35 cellular contexts compared by ENCODE assay signal in the genomic region with DNA sequence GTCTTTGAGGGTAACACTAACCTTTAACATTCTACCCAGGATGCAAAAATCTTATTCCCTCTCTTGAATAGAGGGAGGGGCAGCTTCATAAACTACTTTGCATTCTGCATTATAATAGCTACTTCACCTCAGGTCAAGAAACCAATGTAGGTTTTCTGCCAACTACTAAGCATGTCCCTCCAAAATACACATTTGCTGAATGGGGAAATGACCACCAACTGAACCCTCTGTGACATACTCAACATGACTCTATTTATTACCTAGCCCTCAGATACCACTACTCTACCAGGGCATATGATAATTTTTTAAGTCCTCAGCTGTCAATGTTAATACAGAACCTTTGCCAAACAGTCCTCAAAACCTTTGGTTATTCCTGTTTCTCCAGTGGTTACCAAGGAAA.
"Had no signal": no experiment of that assay in that cellular context is flagged by ENCODE, and none has a peak within 500 bp of the region (broad histone marks: within the 10 kb centered on the region; RNA-seq: fewer than 3 reads in every experiment).

No MANE protein-coding gene starts in this region.

- H3K27me3 Mint-ChIP-seq: activated B cell treated with CpG ODN at 0.5 μM for 24 hours; activated CD4-positive, alpha-beta T cell treated with anti-CD3 and anti-CD28 coated beads, Interleukin-2, amount 10 ng/mL, durations not matched to agents 24 days and 14 days; activated CD8-positive, alpha-beta T cell treated with anti-CD3 and anti-CD28 coated beads for 36 hours; activated naive CD8-positive, alpha-beta T cell treated with anti-CD3 and anti-CD28 coated beads for 36 hours had no signal

- H3K36me3 Mint-ChIP-seq: activated CD4-positive, alpha-beta memory T cell treated with anti-CD3 and anti-CD28 coated beads for 36 hours; activated naive CD4-positive, alpha-beta T cell treated with anti-CD3 and anti-CD28 coated beads, Interleukin-2, amount 50 U/mL, for 72 hours; activated naive CD8-positive, alpha-beta T cell treated with anti-CD3 and anti-CD28 coated beads for 36 hours had no signal

- H3K4me1 Mint-ChIP-seq: activated B cell treated with CpG ODN at 0.5 μM for 24 hours; activated CD4-positive, alpha-beta T cell treated with anti-CD3 and anti-CD28 coated beads, Interleukin-2, amount 10 ng/mL, durations not matched to agents 24 days and 14 days; activated naive CD8-positive, alpha-beta T cell treated with anti-CD3 and anti-CD28 coated beads for 36 hours; activated T-helper 17 cell treated with anti-CD3 and anti-CD28 coated beads, Interleukin-2, amount 50 U/mL, for 72 hours had no signal

- DNase-seq: activated B cell treated with CpG ODN at 0.5 μM for 24 hours; activated CD4-positive, alpha-beta memory T cell treated with anti-CD3 and anti-CD28 coated beads for 36 hours; activated CD4-positive, alpha-beta T cell treated with anti-CD3 and anti-CD28 coated beads for 4 hours; activated CD4-positive, alpha-beta T cell treated with anti-CD3 and anti-CD28 coated beads, Interleukin-2, amount 50 U/mL, for 1 hour; activated CD4-positive, alpha-beta T cell treated with anti-CD3 and anti-CD28 coated beads, Interleukin-2, amount 50 U/mL, for 4 hours; activated CD4-positive, CD25-positive, alpha-beta regulatory T cell treated with anti-CD3 and anti-CD28 coated beads, Interleukin-2, amount 50 U/mL, for 72 hours; activated CD8-positive, alpha-beta memory T cell treated with anti-CD3 and anti-CD28 coated beads, Interleukin-2, amount 50 U/mL, for 4 hours; activated CD8-positive, alpha-beta T cell treated with anti-CD3 and anti-CD28 coated beads for 36 hours; activated effector memory CD4-positive, alpha-beta T cell treated with anti-CD3 and anti-CD28 coated beads, Interleukin-2, amount 50 U/mL, for 16 hours; activated gamma-delta T cell treated with Interleukin-2 at 50 U/mL for 16 hours; activated naive CD4-positive, alpha-beta T cell; activated naive CD4-positive, alpha-beta T cell treated with anti-CD3 and anti-CD28 coated beads for 36 hours; activated naive CD4-positive, alpha-beta T cell treated with anti-CD3 and anti-CD28 coated beads, Interleukin-2, amount 50 U/mL, for 16 hours; activated naive CD8-positive, alpha-beta T cell treated with anti-CD3 and anti-CD28 coated beads for 36 hours; activated T-cell treated with anti-CD3 and anti-CD28 coated beads for 4 hours; activated T-cell treated with anti-CD3 and anti-CD28 coated beads, Interleukin-2, amount 50 U/mL, for 1 hour; activated T-cell treated with anti-CD3 and anti-CD28 coated beads, Interleukin-2, amount 50 U/mL, for 4 hours; activated T-cell treated with anti-CD3 and anti-CD28 coated beads, Interleukin-2, amount 50 U/mL, for 72 hours; adrenal gland; amniotic stem cell; aorta; body of pancreas; brain microvascular endothelial cell; central memory CD4-positive, alpha-beta T cell; T-helper 1 cell; T-helper 2 cell; T-helper 9 cell had no signal

- H3K27ac ChIP-seq: adrenal gland, body of pancreas, brain microvascular endothelial cell, breast epithelium, VCaP had no signal

- H3K27ac Mint-ChIP-seq: activated B cell treated with CpG ODN at 0.5 μM for 24 hours; activated CD4-positive, alpha-beta memory T cell treated with anti-CD3 and anti-CD28 coated beads for 36 hours; activated CD4-positive, alpha-beta T cell treated with anti-CD3 and anti-CD28 coated beads, Interleukin-2, amount 10 ng/mL, durations not matched to agents 24 days and 14 days; activated CD8-positive, alpha-beta T cell treated with anti-CD3 and anti-CD28 coated beads for 36 hours; activated naive CD4-positive, alpha-beta T cell treated with anti-CD3 and anti-CD28 coated beads for 36 hours; activated naive CD4-positive, alpha-beta T cell treated with anti-CD3 and anti-CD28 coated beads, Interleukin-2, amount 50 U/mL, for 72 hours; activated naive CD8-positive, alpha-beta T cell treated with anti-CD3 and anti-CD28 coated beads for 36 hours; activated T-cell treated with anti-CD3 and anti-CD28 coated beads, Interleukin-2, amount 50 U/mL, for 72 hours; activated T-helper 1 cell treated with anti-CD3 and anti-CD28 coated beads, Interleukin-12 subunit alpha, Interleukin-12 subunit beta, Interleukin-2, Interleukin-4 antibody, amounts not matched to agents 30 ng/mL and 10 ng/mL and 1 ng/mL, durations not matched to agents 14 hours and 24 hours and 36 hours; activated T-helper 17 cell treated with anti-CD3 and anti-CD28 coated beads, Interleukin-2, amount 50 U/mL, for 72 hours; T-helper 1 cell treated with Interleukin-12 subunit alpha and Interleukin-12 subunit beta and Interleukin-4 antibody, amounts not matched to agents 30 μg/mL and 1 μg/mL, for 36 hours; T-helper 2 cell treated with Interferon-gamma antibody and Interleukin-4, amounts not matched to agents 5 μg/mL and 100 μg/mL, for 36 hours had no signal

- H3K4me1 ChIP-seq: adrenal gland, body of pancreas, breast epithelium had no signal

- H3K9me3 Mint-ChIP-seq: activated B cell treated with CpG ODN at 0.5 μM for 24 hours; activated CD4-positive, alpha-beta memory T cell treated with anti-CD3 and anti-CD28 coated beads for 36 hours; activated CD4-positive, alpha-beta T cell treated with anti-CD3 and anti-CD28 coated beads, Interleukin-2, amount 10 ng/mL, durations not matched to agents 24 days and 14 days; activated CD8-positive, alpha-beta T cell treated with anti-CD3 and anti-CD28 coated beads for 36 hours; activated naive CD4-positive, alpha-beta T cell treated with anti-CD3 and anti-CD28 coated beads for 36 hours; activated naive CD4-positive, alpha-beta T cell treated with anti-CD3 and anti-CD28 coated beads, Interleukin-2, amount 50 U/mL, for 72 hours; activated naive CD8-positive, alpha-beta T cell treated with anti-CD3 and anti-CD28 coated beads for 36 hours; activated T-cell treated with anti-CD3 and anti-CD28 coated beads, Interleukin-2, amount 50 U/mL, for 4 hours; activated T-cell treated with anti-CD3 and anti-CD28 coated beads, Interleukin-2, amount 50 U/mL, for 72 hours; activated T-helper 1 cell treated with anti-CD3 and anti-CD28 coated beads, Interleukin-12 subunit alpha, Interleukin-12 subunit beta, Interleukin-2, Interleukin-4 antibody, amounts not matched to agents 30 ng/mL and 10 ng/mL and 1 ng/mL, durations not matched to agents 14 hours and 24 hours and 36 hours; activated T-helper 17 cell treated with anti-CD3 and anti-CD28 coated beads, Interleukin-2, amount 50 U/mL, for 72 hours; T-helper 1 cell treated with Interleukin-12 subunit alpha and Interleukin-12 subunit beta and Interleukin-4 antibody, amounts not matched to agents 30 μg/mL and 1 μg/mL, for 36 hours; T-helper 2 cell treated with Interferon-gamma antibody and Interleukin-4, amounts not matched to agents 5 μg/mL and 100 μg/mL, for 36 hours had no signal

- H3K27me3 ChIP-seq: adrenal gland, body of pancreas, brain microvascular endothelial cell, breast epithelium had no signal

- H3K4me3 Mint-ChIP-seq: activated B cell treated with CpG ODN at 0.5 μM for 24 hours; activated CD4-positive, alpha-beta memory T cell treated with anti-CD3 and anti-CD28 coated beads for 36 hours; activated CD4-positive, alpha-beta T cell treated with anti-CD3 and anti-CD28 coated beads, Interleukin-2, amount 10 ng/mL, durations not matched to agents 24 days and 14 days; activated CD8-positive, alpha-beta T cell treated with anti-CD3 and anti-CD28 coated beads for 36 hours; activated naive CD4-positive, alpha-beta T cell treated with anti-CD3 and anti-CD28 coated beads for 36 hours; activated naive CD8-positive, alpha-beta T cell treated with anti-CD3 and anti-CD28 coated beads for 36 hours; activated T-cell treated with anti-CD3 and anti-CD28 coated beads, Interleukin-2, amount 50 U/mL, for 4 hours; activated T-cell treated with anti-CD3 and anti-CD28 coated beads, Interleukin-2, amount 50 U/mL, for 72 hours; activated T-helper 1 cell treated with anti-CD3 and anti-CD28 coated beads, Interleukin-12 subunit alpha, Interleukin-12 subunit beta, Interleukin-2, Interleukin-4 antibody, amounts not matched to agents 30 ng/mL and 10 ng/mL and 1 ng/mL, durations not matched to agents 14 hours and 24 hours and 36 hours; activated T-helper 17 cell treated with anti-CD3 and anti-CD28 coated beads, Interleukin-2, amount 50 U/mL, for 72 hours; T-helper 1 cell treated with Interleukin-12 subunit alpha and Interleukin-12 subunit beta and Interleukin-4 antibody, amounts not matched to agents 30 μg/mL and 1 μg/mL, for 36 hours; T-helper 2 cell treated with Interferon-gamma antibody and Interleukin-4, amounts not matched to agents 5 μg/mL and 100 μg/mL, for 36 hours had no signal

- H3K36me3 ChIP-seq: adrenal gland, brain microvascular endothelial cell, breast epithelium had no signal

- ATAC-seq: activated CD8-positive, alpha-beta T cell treated with anti-CD3 and anti-CD28 coated beads for 36 hours; activated naive CD4-positive, alpha-beta T cell treated with anti-CD3 and anti-CD28 coated beads, Interleukin-2, amount 50 U/mL, for 72 hours; activated T-cell treated with anti-CD3 and anti-CD28 coated beads, Interleukin-2, amount 50 U/mL, for 4 hours; activated T-cell treated with anti-CD3 and anti-CD28 coated beads, Interleukin-2, amount 50 U/mL, for 72 hours; activated T-helper 17 cell treated with anti-CD3 and anti-CD28 coated beads, Interleukin-2, amount 50 U/mL, for 72 hours; body of pancreas had no signal

- H3K4me3 ChIP-seq: adrenal gland, body of pancreas, breast epithelium had no signal

- H3K9me3 ChIP-seq: adrenal gland, body of pancreas, breast epithelium had no signal
